26 cellular contexts compared by ENCODE assay signal in genomic region chr6:119360262-119360915, GRCh38.
"Had no signal": no experiment of that assay in that cellular context is flagged by ENCODE, and none has a peak within 500 bp of the region (broad histone marks: within the 10 kb centered on the region; RNA-seq: fewer than 3 reads in every experiment).

No MANE protein-coding gene starts in this region.

- H3K27me3 ChIP-seq: colonic mucosa, gastrocnemius medialis, neutrophil, pancreas, sigmoid colon, tibial artery had no signal

- H3K27ac Mint-ChIP-seq: activated naive CD4-positive, alpha-beta T cell treated with anti-CD3 and anti-CD28 coated beads, Interleukin-2, amount 50 U/mL, for 72 hours; brain; mesothelial cell of epicardium; natural killer cell treated with Interleukin-12 subunit alpha and Interleukin-12 subunit beta and Interleukin-15 and Interleukin-18, amount 100 ng/mL, for 72 hours had no signal

- H3K4me1 Mint-ChIP-seq: brain had no signal

- H3K9me3 ChIP-seq: colonic mucosa, gastrocnemius medialis, neutrophil, pancreas, sigmoid colon, tibial artery had no signal

- ATAC-seq: activated naive CD4-positive, alpha-beta T cell treated with anti-CD3 and anti-CD28 coated beads, Interleukin-2, amount 50 U/mL, for 72 hours; gastrocnemius medialis; left lobe of liver; natural killer cell treated with Interleukin-12 subunit alpha and Interleukin-12 subunit beta and Interleukin-15 and Interleukin-18, amount 100 ng/mL, for 72 hours; pancreas had no signal

- DNase-seq: activated CD4-positive, alpha-beta T cell treated with anti-CD3 and anti-CD28 coated beads for 1 hour; activated CD8-positive, alpha-beta memory T cell treated with anti-CD3 and anti-CD28 coated beads for 24 hours; activated CD8-positive, alpha-beta memory T cell treated with anti-CD3 and anti-CD28 coated beads, Interleukin-2, amount 50 U/mL, for 48 hours; activated effector memory CD4-positive, alpha-beta T cell treated with anti-CD3 and anti-CD28 coated beads, Interleukin-2, amount 50 U/mL, for 16 hours; activated T-cell treated with anti-CD3 and anti-CD28 coated beads, Interleukin-2, amount 50 U/mL, for 48 hours; amygdala; central memory CD4-positive, alpha-beta T cell; colonic mucosa; gastrocnemius medialis; head of caudate nucleus; kidney; pancreas; sigmoid colon; stimulated activated CD4-positive, alpha-beta T cell treated with anti-CD3 and anti-CD28 coated beads, Interleukin-4, amount 100 ng/mL, for 24 hours; stimulated activated naive CD4-positive, alpha-beta T cell; substantia nigra; SW 1271; T1000; tibial artery; WERI-Rb-1 had no signal

- H3K27me3 Mint-ChIP-seq: natural killer cell treated with Interleukin-12 subunit alpha and Interleukin-12 subunit beta and Interleukin-15 and Interleukin-18, amount 100 ng/mL, for 72 hours had no signal

- H3K4me3 ChIP-seq: colonic mucosa, gastrocnemius medialis, pancreas, sigmoid colon, tibial artery had no signal

- H3K27ac ChIP-seq: colonic mucosa, gastrocnemius medialis, neutrophil, pancreas, sigmoid colon, tibial artery, WERI-Rb-1 had no signal

- H3K4me1 ChIP-seq: colonic mucosa, gastrocnemius medialis, sigmoid colon had no signal

- H3K36me3 ChIP-seq: colonic mucosa, gastrocnemius medialis, neutrophil, pancreas, sigmoid colon, WERI-Rb-1 had no signal

- H3K9me3 Mint-ChIP-seq: natural killer cell treated with Interleukin-12 subunit alpha and Interleukin-12 subunit beta and Interleukin-15 and Interleukin-18, amount 100 ng/mL, for 72 hours had no signal

- H3K36me3 Mint-ChIP-seq: brain had no signal

- H3K4me3 Mint-ChIP-seq: brain; mesothelial cell of epicardium; natural killer cell treated with Interleukin-12 subunit alpha and Interleukin-12 subunit beta and Interleukin-15 and Interleukin-18, amount 100 ng/mL, for 72 hours had no signal
